9 cellular contexts compared by ENCODE assay signal in the genomic region with DNA sequence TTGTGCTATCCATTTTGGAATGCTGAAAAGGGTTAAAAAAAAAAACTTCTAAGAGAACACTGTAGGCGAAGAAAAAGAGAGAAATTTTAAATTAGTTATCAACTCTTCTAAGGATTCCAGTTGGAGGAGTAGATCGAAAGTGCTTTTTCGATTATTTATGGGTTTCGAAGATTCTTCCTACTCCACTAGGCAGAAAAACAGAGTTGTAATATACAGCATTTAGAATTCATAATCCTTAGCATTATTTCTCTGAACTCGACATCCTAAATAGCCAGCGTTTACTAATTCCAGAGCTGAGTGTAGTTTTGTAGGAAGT. TPM values are rescaled to one million over a fixed set of nuclear protein-coding genes. Genes with fewer than 3 reads are reported as not detected.
DNase-seq lines count a peak whose midpoint lies in the region; ATAC-seq and TF ChIP-seq lines count a peak whose summit lies in the region.
"Had no signal": no experiment of that assay in that cellular context is flagged by ENCODE, and none has a peak within 500 bp of the region (broad histone marks: within the 10 kb centered on the region; RNA-seq: fewer than 3 reads in every experiment).

No MANE protein-coding gene starts in this region.

- no peaks in the 10 kb centered on the region for H3K36me3 ChIP-seq in A673 (ENCODE audit: insufficient read depth, low read length, poor library complexity, severe bottlenecking)
- H3K36me3 ChIP-seq in NT2/D1 (ENCODE audit: insufficient read depth, insufficient read length, low read length) = peaks cover 2% of the 10 kb centered on the region
- H3K36me3 ChIP-seq in endocrine pancreas (ENCODE audit: control insufficient read depth, insufficient read depth, low read length) = no peaks in the 10 kb centered on the region

- H3K9ac ChIP-seq in NT2/D1 (ENCODE audit: insufficient read length, low read depth) (peak overlapping the region; percentile 88), endocrine pancreas (ENCODE audit: control insufficient read depth, insufficient read depth, low read length) (peak overlapping the region; percentile 65)

- peak overlapping the region in 1 of 2 donors; percentile 53 for H3K27ac Mint-ChIP-seq in natural killer cell treated with Interleukin-12 subunit alpha and Interleukin-12 subunit beta and Interleukin-15 and Interleukin-18, amount 100 ng/mL, for 72 hours

- DNase-seq in A673 (ENCODE audit: low spot score) (no peak), NT2/D1 (ENCODE audit: low read depth, low spot score) (no peak), nucleus accumbens (lab: John Stamatoyannopoulos, UW) (no peak), cortex of kidney (lab: John Stamatoyannopoulos, UW) (no peak), HT-29 (ENCODE audit: low spot score) (no peak)
- no peak for DNase-seq in natural killer cell treated with Interleukin-12 subunit alpha and Interleukin-12 subunit beta and Interleukin-15 and Interleukin-18, amount 100 ng/mL, for 72 hours (ENCODE audit: low spot score)
- DNase-seq: foreskin melanocyte had no signal

- TF ChIP-seq CTCF in A673 (conservative IDR thresholded peaks at IDR 0.05; ENCODE audit: low read depth, low read length) = no peak

- no peaks in the 10 kb centered on the region for H3K9me3 Mint-ChIP-seq in natural killer cell treated with Interleukin-12 subunit alpha and Interleukin-12 subunit beta and Interleukin-15 and Interleukin-18, amount 100 ng/mL, for 72 hours

- H3K9me3 ChIP-seq in A673 (ENCODE audit: low read depth, low read length, poor library complexity, severe bottlenecking) (no peaks in the 10 kb centered on the region), NT2/D1 (ENCODE audit: insufficient read depth, low read length) (no peaks in the 10 kb centered on the region), endocrine pancreas (ENCODE audit: control insufficient read depth, low read length) (no peaks in the 10 kb centered on the region)

- H3K27me3 Mint-ChIP-seq in natural killer cell treated with Interleukin-12 subunit alpha and Interleukin-12 subunit beta and Interleukin-15 and Interleukin-18, amount 100 ng/mL, for 72 hours = peaks cover 32 to 65% of the 10 kb centered on the region in 2 donors

- intact Hi-C loops in A673 (cut with micrococcal nuclease; ENCODE audit: unreplicated experiment) = loop anchor here (2.0 to 10.0 kb wide), 3 partner anchors 79 to 343 kb away; a partner anchor contains a TSS

- H3K27ac ChIP-seq in A673 (ENCODE audit: low read depth, low read length, poor library complexity, severe bottlenecking) = peak overlapping the region; percentile 92

- CTCF ChIA-PET in A673 (lab: Charles Lee) = no interaction called here

- H3K4me3 Mint-ChIP-seq in natural killer cell treated with Interleukin-12 subunit alpha and Interleukin-12 subunit beta and Interleukin-15 and Interleukin-18, amount 100 ng/mL, for 72 hours = peak overlapping the region; percentile 74

- no peak for ATAC-seq in natural killer cell treated with Interleukin-12 subunit alpha and Interleukin-12 subunit beta and Interleukin-15 and Interleukin-18, amount 100 ng/mL, for 72 hours
- ATAC-seq in HG02798 (IDR thresholded peaks at IDR 0.05; ENCODE audit: poor library complexity, unreplicated experiment) = no peak

- peaks cover 40% of the 10 kb centered on the region for H3K4me1 ChIP-seq in A673 (ENCODE audit: insufficient read depth, low read length, poor library complexity, severe bottlenecking)
- no peaks in the 10 kb centered on the region for H3K4me1 ChIP-seq in NT2/D1 (ENCODE audit: insufficient read depth, insufficient read length)
- peaks cover 7% of the 10 kb centered on the region for H3K4me1 ChIP-seq in endocrine pancreas (ENCODE audit: control insufficient read depth, insufficient read depth, low read length)

- H3K36me3 Mint-ChIP-seq in natural killer cell treated with Interleukin-12 subunit alpha and Interleukin-12 subunit beta and Interleukin-15 and Interleukin-18, amount 100 ng/mL, for 72 hours = no peaks in the 10 kb centered on the region

- BruUV-seq in A673 (replicated peaks; lab: Mats Ljungman, UMichigan) = no TSS peak

- peaks cover 19% of the 10 kb centered on the region in 2 donors for H3K4me1 Mint-ChIP-seq in natural killer cell treated with Interleukin-12 subunit alpha and Interleukin-12 subunit beta and Interleukin-15 and Interleukin-18, amount 100 ng/mL, for 72 hours (ENCODE audit: low read depth in 2 of 2)

- H3K4me3 ChIP-seq in A673 (ENCODE audit: low read depth, low read length, poor library complexity, severe bottlenecking) (peak overlapping the region; percentile 83), NT2/D1 (ENCODE audit: insufficient read length, low read depth) (peak overlapping the region; percentile 79), endocrine pancreas (ENCODE audit: control insufficient read depth, insufficient read depth, low read length) (peak overlapping the region; percentile 96)

- H3K27me3 ChIP-seq in A673 (replicated peaks; ENCODE audit: insufficient read depth, low read depth, low read length, poor library complexity) (no peaks in the 10 kb centered on the region), NT2/D1 (ENCODE audit: insufficient read depth, insufficient read length) (no peaks in the 10 kb centered on the region), endocrine pancreas (ENCODE audit: control insufficient read depth, insufficient read depth, low read length) (no peaks in the 10 kb centered on the region)

- POLR2A ChIA-PET in A673 (lab: Charles Lee; ENCODE audit: low non-redundant PET) = no interaction called here

RNA-seq across cellular contexts. Expression of a gene that starts 0.8 kb away (rescaled TPM):
- total RNA-seq in A673 (2021) = 18.9 and 20.6 TPM in 2 replicates
- total RNA-seq in natural killer cell treated with Interleukin-12 subunit alpha and Interleukin-12 subunit beta and Interleukin-15 and Interleukin-18, amount 100 ng/mL, for 72 hours = 1 to 10 TPM; 1.4 to 3.6 TPM
- not detected in 2 replicates for total RNA-seq in HT-29 (2014; rRNA removed; shearing (Covaris generic))
